ENCODE assay signal across 17 cellular contexts in the genomic region with DNA sequence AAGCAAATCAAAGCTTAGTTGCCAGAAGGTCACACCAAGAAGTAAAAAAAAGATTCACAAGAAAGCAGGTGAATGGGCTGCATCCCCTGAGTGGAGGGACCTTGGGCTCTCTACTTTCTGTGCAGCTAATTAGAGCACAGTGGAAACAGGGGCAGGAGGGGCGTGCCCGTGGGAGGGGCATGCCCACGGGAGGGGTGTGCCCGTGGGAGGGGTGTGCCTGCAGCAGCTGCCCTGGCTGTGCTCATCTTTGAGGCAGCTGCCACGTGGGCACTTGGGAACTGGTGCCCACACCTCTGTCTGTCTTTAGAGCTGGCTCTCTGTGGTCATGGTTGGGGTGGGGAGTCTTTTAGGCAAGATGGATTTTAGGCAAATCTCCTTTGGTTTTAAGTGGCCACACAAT. TPM values are rescaled to one million over a fixed set of nuclear protein-coding genes. Genes with fewer than 3 reads are reported as not detected.
A peak's percentile ranks its signal among the peaks of the same experiment; 100 is the strongest.
DNase-seq lines count a peak whose midpoint lies in the region; ATAC-seq and TF ChIP-seq lines count a peak whose summit lies in the region.
"Had no signal": no experiment of that assay in that cellular context is flagged by ENCODE, and none has a peak within 500 bp of the region (broad histone marks: within the 10 kb centered on the region; RNA-seq: fewer than 3 reads in every experiment).

No MANE protein-coding gene starts in this region.

- H3K36me3 Mint-ChIP-seq in activated CD4-positive, alpha-beta T cell treated with anti-CD3 and anti-CD28 coated beads for 36 hours (ENCODE audit: low read depth), result no peaks in the 10 kb centered on the region
- H3K36me3 Mint-ChIP-seq in activated CD4-positive, alpha-beta T cell treated with anti-CD3 and anti-CD28 coated beads, Interleukin-2, amount 10 ng/mL, durations not matched to agents 24 days and 14 days (ENCODE audit: low read depth), result no peaks in the 10 kb centered on the region
- H3K36me3 Mint-ChIP-seq in WTC11, result no peaks in the 10 kb centered on the region
- H3K36me3 Mint-ChIP-seq: memory B cell had no signal

- no peak for TF ChIP-seq POLR2A in HCT116 (IDR thresholded peaks at IDR 0.05; ENCODE audit: borderline replicate concordance, extremely low read depth, insufficient read depth, insufficient read length)

- intact Hi-C loops in activated CD4-positive, alpha-beta T cell treated with anti-CD3 and anti-CD28 coated beads for 36 hours (cut with DNase I, micrococcal nuclease), result no loop called here
- intact Hi-C loops in activated CD4-positive, alpha-beta T cell treated with anti-CD3 and anti-CD28 coated beads, Interleukin-2, amount 10 ng/mL, durations not matched to agents 24 days and 14 days (cut with micrococcal nuclease), result no loop called here
- intact Hi-C loops in HCT116 (cut with micrococcal nuclease) (no loop called here), left lung (cut with DNase I) (no loop called here)

- no peaks in the 10 kb centered on the region for H3K4me1 Mint-ChIP-seq in activated CD4-positive, alpha-beta T cell treated with anti-CD3 and anti-CD28 coated beads for 36 hours
- no peaks in the 10 kb centered on the region for H3K4me1 Mint-ChIP-seq in activated CD4-positive, alpha-beta T cell treated with anti-CD3 and anti-CD28 coated beads, Interleukin-2, amount 10 ng/mL, durations not matched to agents 24 days and 14 days
- no peaks in the 10 kb centered on the region for H3K4me1 Mint-ChIP-seq in WTC11
- H3K4me1 Mint-ChIP-seq: memory B cell had no signal

- no peaks in the 10 kb centered on the region for H3K36me3 ChIP-seq in HCT116 (ENCODE audit: control insufficient read depth in 1 of 2, insufficient read depth in 2 of 2, low read length in 2 of 2)
- no peaks in the 10 kb centered on the region for H3K36me3 ChIP-seq in left lung
- H3K36me3 ChIP-seq: brain microvascular endothelial cell, suprapubic skin had no signal

- H3K4me3 Mint-ChIP-seq in activated CD4-positive, alpha-beta T cell treated with anti-CD3 and anti-CD28 coated beads for 36 hours, result no peak overlapping the region
- no peak overlapping the region for H3K4me3 Mint-ChIP-seq in activated CD4-positive, alpha-beta T cell treated with anti-CD3 and anti-CD28 coated beads, Interleukin-2, amount 10 ng/mL, durations not matched to agents 24 days and 14 days
- no peak overlapping the region for H3K4me3 Mint-ChIP-seq in WTC11
- H3K4me3 Mint-ChIP-seq: memory B cell had no signal

- no peaks in the 10 kb centered on the region for H3K79me2 ChIP-seq in HCT116 (ENCODE audit: insufficient read depth, low read length)

- no peak for ATAC-seq in activated CD4-positive, alpha-beta T cell treated with anti-CD3 and anti-CD28 coated beads for 36 hours
- ATAC-seq in HCT116 (peak; percentile 72), WTC11 (peak; percentile 50; the same call in 1 of the 2 replicates), HG02884 (IDR thresholded peaks at IDR 0.05; ENCODE audit: unreplicated experiment) (no peak), left lung (no peak)

- POLR2A ChIA-PET in activated CD4-positive, alpha-beta T cell treated with anti-CD3 and anti-CD28 coated beads for 36 hours (lab: Charles Lee), result no interaction called here
- POLR2A ChIA-PET in HCT116 (lab: Charles Lee), result no interaction called here
- POLR2A ChIA-PET in WTC11 (lab: Charles Lee), result no interaction called here

- H2AFZ ChIP-seq in HCT116 (ENCODE audit: low read depth, low read length, poor library complexity, severe bottlenecking), result no peak overlapping the region

- H3K9me3 Mint-ChIP-seq in activated CD4-positive, alpha-beta T cell treated with anti-CD3 and anti-CD28 coated beads for 36 hours (ENCODE audit: low read depth), result no peaks in the 10 kb centered on the region
- H3K9me3 Mint-ChIP-seq in activated CD4-positive, alpha-beta T cell treated with anti-CD3 and anti-CD28 coated beads, Interleukin-2, amount 10 ng/mL, durations not matched to agents 24 days and 14 days, result no peaks in the 10 kb centered on the region
- H3K9me3 Mint-ChIP-seq in WTC11, result peaks cover 3% of the 10 kb centered on the region; the same call in 1 of the 2 replicates

- TF ChIP-seq CTCF in HCT116 (IDR thresholded peaks at IDR 0.05 in 2 of 3, conservative IDR thresholded peaks at IDR 0.05 in 1 of 3; ENCODE audit: borderline replicate concordance in 1 of 3, insufficient read depth in 1 of 3, low read depth in 2 of 3, low read length in 2 of 3), result no peak
- TF ChIP-seq CTCF in WTC11 (IDR thresholded peaks at IDR 0.05), result no peak
- no peak for TF ChIP-seq CTCF in left lung (IDR thresholded peaks at IDR 0.05)

- H3K27me3 ChIP-seq in HCT116 (ENCODE audit: insufficient read depth, low read length) (no peaks in the 10 kb centered on the region), left lung (no peaks in the 10 kb centered on the region)
- H3K27me3 ChIP-seq: brain microvascular endothelial cell, suprapubic skin had no signal

- H3K9me3 ChIP-seq in HCT116 (ENCODE audit: control insufficient read depth in 1 of 2, insufficient read depth in 1 of 2, low read depth in 1 of 2, low read length in 2 of 2), result no peaks in the 10 kb centered on the region
- H3K9me3 ChIP-seq in left lung, result no peaks in the 10 kb centered on the region
- H3K9me3 ChIP-seq: suprapubic skin had no signal

- no TSS peak for BruUV-seq in HCT116 (replicated peaks; lab: Mats Ljungman, UMichigan)

- no peak overlapping the region for H3K4me3 ChIP-seq in HCT116 (replicated peaks in 1 of 2; ENCODE audit: low read depth in 1 of 2, low read length in 2 of 2)
- H3K4me3 ChIP-seq in left lung, result no peak overlapping the region
- H3K4me3 ChIP-seq: smooth muscle cell, suprapubic skin had no signal

- DNase-seq in activated CD4-positive, alpha-beta T cell treated with anti-CD3 and anti-CD28 coated beads for 36 hours, result peak; percentile 11
- no peak for DNase-seq in activated CD4-positive, alpha-beta T cell treated with anti-CD3 and anti-CD28 coated beads, Interleukin-2, amount 10 ng/mL, durations not matched to agents 24 days and 14 days
- DNase-seq in HCT116 (ENCODE audit: low read depth, low spot score) (no peak), WTC11 (ENCODE audit: low spot score) (no peak), putamen (ENCODE audit: low spot score) (peak; percentile 31), left lung (no peak), Kasumi-1 (lab: John Stamatoyannopoulos, UW) (no peak)
- DNase-seq: ACHN; activated CD8-positive, alpha-beta memory T cell treated with anti-CD3 and anti-CD28 coated beads for 24 hours; brain microvascular endothelial cell; Calu3; effector CD4-positive, alpha-beta T cell; NCI-H1092 had no signal

- no peak for TF ChIP-seq RAD21 in HCT116 (IDR thresholded peaks at IDR 0.05; ENCODE audit: low read depth)

- no peak overlapping the region for H3K4me2 ChIP-seq in HCT116 (ENCODE audit: low read length)
- H3K4me2 ChIP-seq: smooth muscle cell had no signal

- H3K27ac ChIP-seq in HCT116 (ENCODE audit: low read depth, low read length), result no peak overlapping the region
- no peak overlapping the region for H3K27ac ChIP-seq in left lung
- H3K27ac ChIP-seq: brain microvascular endothelial cell had no signal

- H3K27me3 Mint-ChIP-seq in activated CD4-positive, alpha-beta T cell treated with anti-CD3 and anti-CD28 coated beads for 36 hours, result peaks cover 20% of the 10 kb centered on the region
- peaks cover 15% of the 10 kb centered on the region for H3K27me3 Mint-ChIP-seq in activated CD4-positive, alpha-beta T cell treated with anti-CD3 and anti-CD28 coated beads, Interleukin-2, amount 10 ng/mL, durations not matched to agents 24 days and 14 days
- H3K27me3 Mint-ChIP-seq in WTC11 (ENCODE audit: low read depth), result no peaks in the 10 kb centered on the region

- CTCF ChIA-PET in activated CD4-positive, alpha-beta T cell treated with anti-CD3 and anti-CD28 coated beads for 36 hours (lab: Charles Lee), result interaction anchor here (0.8 to 0.9 kb wide), 2 partner anchors 17 to 123 kb away, joined by 3 to 5 read pairs; no protein-coding TSS in a partner anchor
- CTCF ChIA-PET in HCT116 (lab: Charles Lee), result no interaction called here
- CTCF ChIA-PET in WTC11 (lab: Charles Lee), result no interaction called here

- H4K20me1 ChIP-seq in HCT116 (ENCODE audit: insufficient read depth), result no peaks in the 10 kb centered on the region

- H3K4me1 ChIP-seq in HCT116 (ENCODE audit: control insufficient read depth in 1 of 2, insufficient read depth in 2 of 2, low read length in 2 of 2) (0 out of 4 replicates have a peak, but pooled peaks cover 0 to 3% of the 10 kb centered on the region in 2 experiments), left lung (no peaks in the 10 kb centered on the region)

- no peaks in the 10 kb centered on the region for H3K9me2 ChIP-seq in HCT116 (ENCODE audit: insufficient read depth)

- H3K9ac ChIP-seq in HCT116 (ENCODE audit: low read length), result no peak overlapping the region

- H3K27ac Mint-ChIP-seq in activated CD4-positive, alpha-beta T cell treated with anti-CD3 and anti-CD28 coated beads for 36 hours, result no peak overlapping the region
- H3K27ac Mint-ChIP-seq in activated CD4-positive, alpha-beta T cell treated with anti-CD3 and anti-CD28 coated beads, Interleukin-2, amount 10 ng/mL, durations not matched to agents 24 days and 14 days, result no peak overlapping the region
- no peak overlapping the region for H3K27ac Mint-ChIP-seq in WTC11
- H3K27ac Mint-ChIP-seq: memory B cell had no signal

- RAD21 ChIA-PET in HCT116 (lab: Charles Lee; ENCODE audit: low non-redundant PET in 1 of 2, low total read pairs in 2 of 2, uncharacterized antibody in 2 of 2, unreplicated experiment in 2 of 2), result no interaction called here

TF ChIP-seq in HCT116, 20 proteins besides CTCF, POLR2A, EP300 and RAD21 (continues in another document):
- TF ChIP-seq SP1 (IDR thresholded peaks at IDR 0.05; ENCODE audit: low read depth) (no peak), EZH2 (IDR thresholded peaks at IDR 0.05) (no peak), ZNF274 (IDR thresholded peaks at IDR 0.05; ENCODE audit: low read depth, low read length) (no peak), TCF7L2 (IDR thresholded peaks at IDR 0.05; ENCODE audit: borderline replicate concordance, extremely low read depth, insufficient read depth, insufficient read length) (no peak), FOSL1 (IDR thresholded peaks at IDR 0.05; ENCODE audit: low read depth) (no peak)

TF ChIP-seq in WTC11, 78 proteins besides CTCF, POLR2A, EP300 and RAD21 (continues in another document):
- TF ChIP-seq FOXK1 (CRISPR knock-in tag; IDR thresholded peaks at IDR 0.05), result no peak

RNA-seq across cellular contexts. Expression of gene EML1, which starts 60.0 kb away (rescaled TPM):
- 1 to 10 TPM; 1.7 TPM for total RNA-seq in activated CD4-positive, alpha-beta T cell treated with anti-CD3 and anti-CD28 coated beads for 36 hours
- total RNA-seq in activated CD4-positive, alpha-beta T cell treated with anti-CD3 and anti-CD28 coated beads, Interleukin-2, amount 10 ng/mL, durations not matched to agents 24 days and 14 days, result 0.98 and 1.8 TPM in 2 replicates
- total RNA-seq in HCT116 (2021; ENCODE audit: unreplicated experiment) (7.4 TPM), WTC11 (2021) (10.9 to 16.1 TPM (median 11.4 TPM) in 3 replicates), left lung (10 to 100 TPM; 24.6 to 27.0 TPM)
- polyA plus RNA-seq in HCT116 (2012), result 3.6 and 5.2 TPM in 2 replicates

Comparison
In these comparisons a context has a peak if more than half of its experiments do, and no peak if none do; other contexts are left out.
1. DNase-seq: peak in activated CD4-positive, alpha-beta T cell treated with anti-CD3 and anti-CD28 coated beads for 36 hours (single experiment) and putamen (single experiment); none in activated CD4-positive, alpha-beta T cell treated with anti-CD3 and anti-CD28 coated beads, Interleukin-2, amount 10 ng/mL, durations not matched to agents 24 days and 14 days (single experiment), HCT116 (single experiment), WTC11 (single experiment), left lung (0 of 2) and Kasumi-1 (0 of 2).
2. ATAC-seq: peak in HCT116 (single experiment) and WTC11 (single experiment); none in activated CD4-positive, alpha-beta T cell treated with anti-CD3 and anti-CD28 coated beads for 36 hours (single experiment), HG02884 (single experiment) and left lung (single experiment).